Comparison of ENCODE assay signal across 8 cellular contexts in genomic region chr2:97748397-97748796, GRCh38. TPM values are rescaled to one million over a fixed set of nuclear protein-coding genes. Genes with fewer than 3 reads are reported as not detected.
DNase-seq lines count a peak whose midpoint lies in the region; ATAC-seq and TF ChIP-seq lines count a peak whose summit lies in the region.

No MANE protein-coding gene starts in this region.

- intact Hi-C loops in lower lobe of right lung (cut with DNase I): no loop called here

- CTCF ChIA-PET in BJ (lab: Yijun Ruan, JAX): no interaction called here

- peaks cover 11% of the 10 kb centered on the region for H3K36me3 Mint-ChIP-seq in stimulated activated naive CD8-positive, alpha-beta T cell treated with anti-CD3 and anti-CD28 coated beads, Interleukin-15, Interleukin-2, amounts not matched to agents 100 ng/mL and 50 ng/mL, for 24 hours (ENCODE audit: low read depth)

- TF ChIP-seq CTCF in BJ (IDR thresholded peaks at IDR 0.05; ENCODE audit: insufficient read depth, low read depth, low read length) (peak; percentile 12; the same call in 1 of the 2 replicates), lower lobe of right lung (IDR thresholded peaks at IDR 0.05) (no peak)

- no peak overlapping the region for H3K4me3 Mint-ChIP-seq in stimulated activated naive CD8-positive, alpha-beta T cell treated with anti-CD3 and anti-CD28 coated beads, Interleukin-15, Interleukin-2, amounts not matched to agents 100 ng/mL and 50 ng/mL, for 24 hours

- H3K4me1 Mint-ChIP-seq in stimulated activated naive CD8-positive, alpha-beta T cell treated with anti-CD3 and anti-CD28 coated beads, Interleukin-15, Interleukin-2, amounts not matched to agents 100 ng/mL and 50 ng/mL, for 24 hours (ENCODE audit: low read depth): peaks cover 51% of the 10 kb centered on the region

- H3K4me3 ChIP-seq in BJ (ENCODE audit: low read depth, low read length): no peak overlapping the region
- H3K4me3 ChIP-seq in lower lobe of right lung: no peak overlapping the region

- H3K9me3 ChIP-seq in lower lobe of right lung: no peaks in the 10 kb centered on the region

- peak; percentile 28 to 52 for ATAC-seq in lower lobe of right lung

- H3K4me1 ChIP-seq in lower lobe of right lung: no peaks in the 10 kb centered on the region

- H3K27ac ChIP-seq in lower lobe of right lung: no peak overlapping the region

- DNase-seq in BJ (ENCODE audit: low read depth): no peak
- DNase-seq in HCEC 1CT: peak; percentile 31
- DNase-seq in SK-MEL-5 (ENCODE audit: low read depth, low spot score): peak; percentile 72
- peak; percentile 70 for DNase-seq in activated naive CD4-positive, alpha-beta T cell treated with anti-CD3 and anti-CD28 coated beads, Interleukin-2, amount 50 U/mL, for 16 hours
- DNase-seq in lower lobe of right lung: no peak
- no peak for DNase-seq in COLO829 (ENCODE audit: low spot score)
- no peak for DNase-seq in NOMO-1 treated with DMSO at 0.1 percent for 48 hours (lab: John Stamatoyannopoulos, UW; ENCODE audit: unreplicated experiment)

- no peaks in the 10 kb centered on the region for H3K9me3 Mint-ChIP-seq in stimulated activated naive CD8-positive, alpha-beta T cell treated with anti-CD3 and anti-CD28 coated beads, Interleukin-15, Interleukin-2, amounts not matched to agents 100 ng/mL and 50 ng/mL, for 24 hours

- H3K36me3 ChIP-seq in BJ (ENCODE audit: control insufficient read depth, insufficient read depth, low read length) (no peaks in the 10 kb centered on the region), lower lobe of right lung (no peaks in the 10 kb centered on the region)

- peak overlapping the region; percentile 13 for H3K27ac Mint-ChIP-seq in stimulated activated naive CD8-positive, alpha-beta T cell treated with anti-CD3 and anti-CD28 coated beads, Interleukin-15, Interleukin-2, amounts not matched to agents 100 ng/mL and 50 ng/mL, for 24 hours

- no peaks in the 10 kb centered on the region for H3K27me3 Mint-ChIP-seq in stimulated activated naive CD8-positive, alpha-beta T cell treated with anti-CD3 and anti-CD28 coated beads, Interleukin-15, Interleukin-2, amounts not matched to agents 100 ng/mL and 50 ng/mL, for 24 hours

- in situ Hi-C loops in SK-MEL-5 (cut with HindIII; ENCODE audit: low pct_unique_long_range_greater_than_20kb, low sequenced_read_pairs): no loop called here

- no peaks in the 10 kb centered on the region for H3K27me3 ChIP-seq in BJ (ENCODE audit: control insufficient read depth, insufficient read depth, low read length)
- no peaks in the 10 kb centered on the region for H3K27me3 ChIP-seq in lower lobe of right lung (ENCODE audit: low read depth)

- POLR2A ChIA-PET in BJ (lab: Charles Lee): no interaction called here

RNA-seq across cellular contexts. Expression of gene ZAP70, which starts 35.0 kb away (rescaled TPM):
- 0.10 and 0.16 TPM in 2 replicates for polyA plus RNA-seq in BJ (2011; rRNA removed)
- not detected in 2 replicates for polyA minus RNA-seq in BJ (2011; rRNA and poly(A)+ RNA removed)
- total RNA-seq in SK-MEL-5 (2014; rRNA removed; shearing (Covaris generic)): not detected in 2 replicates
- polyA plus RNA-seq in SK-MEL-5 (2015; cell fraction: cytosol; rRNA removed): not detected in 2 replicates
- polyA plus RNA-seq in SK-MEL-5 (2015; cell fraction: nucleus; rRNA removed): 1.3 TPM in 1 of 2 replicates, not detected in the other
- 8.8 TPM for total RNA-seq in lower lobe of right lung

Comparison
In these comparisons a context has a peak if more than half of its experiments do, and no peak if none do; other contexts are left out.
1. DNase-seq: peak in HCEC 1CT (single experiment), SK-MEL-5 (single experiment) and activated naive CD4-positive, alpha-beta T cell treated with anti-CD3 and anti-CD28 coated beads, Interleukin-2, amount 50 U/mL, for 16 hours (single experiment); none in BJ (single experiment), lower lobe of right lung (single experiment), COLO829 (single experiment) and NOMO-1 treated with DMSO at 0.1 percent for 48 hours (single experiment).